18 cellular contexts compared by ENCODE assay signal in the genomic region with DNA sequence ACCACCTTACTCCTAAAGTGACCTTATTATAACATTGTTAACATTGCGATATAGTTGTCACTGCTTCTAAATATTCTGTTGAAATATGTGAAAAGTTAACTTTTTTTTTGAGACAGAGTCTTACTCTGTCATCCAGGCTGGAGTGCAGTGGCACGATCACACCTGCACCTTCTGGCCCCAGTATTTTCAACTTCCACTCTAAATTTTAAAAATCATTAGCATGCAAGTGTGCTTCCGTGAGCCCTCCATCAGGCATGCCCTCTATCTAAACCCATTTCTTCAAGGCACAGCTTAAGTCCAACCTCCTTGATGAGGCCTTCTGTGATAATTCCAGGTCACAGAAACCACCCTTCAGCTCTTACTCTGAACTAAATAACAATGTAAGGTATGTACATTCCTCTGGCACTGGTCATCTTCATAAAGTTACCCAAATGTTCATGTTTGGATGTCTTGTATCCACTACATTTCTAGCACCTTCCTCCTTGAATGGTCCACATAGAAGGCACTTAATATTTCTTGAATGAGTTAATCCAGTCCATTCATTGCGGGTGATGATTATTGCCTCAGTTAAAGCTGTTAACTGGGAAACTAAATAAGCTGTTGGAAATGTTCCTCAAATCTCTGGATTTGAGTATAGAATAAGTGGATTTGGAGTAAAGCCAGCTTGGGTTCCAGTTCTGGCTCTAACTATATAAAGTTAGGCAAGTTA. TPM values are rescaled to one million over a fixed set of nuclear protein-coding genes. Genes with fewer than 3 reads are reported as not detected.
A peak's percentile ranks its signal among the peaks of the same experiment; 100 is the strongest.
DNase-seq lines count a peak whose midpoint lies in the region; ATAC-seq, FAIRE-seq and TF ChIP-seq lines count a peak whose summit lies in the region.
"Had no signal": no experiment of that assay in that cellular context is flagged by ENCODE, and none has a peak within 500 bp of the region (broad histone marks: within the 10 kb centered on the region; RNA-seq: fewer than 3 reads in every experiment).

No MANE protein-coding gene starts in this region.

- H4K20me1 ChIP-seq in DND-41 (ENCODE audit: insufficient read depth, low read length): no peaks in the 10 kb centered on the region
- no peaks in the 10 kb centered on the region for H4K20me1 ChIP-seq in astrocyte (ENCODE audit: insufficient read depth, low read length)

- H3K4me3 Mint-ChIP-seq in astrocyte (ENCODE audit: unreplicated experiment) (no peak overlapping the region), osteocyte (ENCODE audit: unreplicated experiment) (no peak overlapping the region), nephron progenitor cell (no peak overlapping the region)
- H3K4me3 Mint-ChIP-seq: natural killer cell treated with Interleukin-12 subunit alpha and Interleukin-12 subunit beta and Interleukin-15 and Interleukin-18, amount 100 ng/mL, for 72 hours had no signal

- no peak for ATAC-seq in DND-41 (ENCODE audit: insufficient read depth, low read depth)
- ATAC-seq in HG03460 (IDR thresholded peaks at IDR 0.05; ENCODE audit: unreplicated experiment): no peak
- ATAC-seq in GM18505 (IDR thresholded peaks at IDR 0.05; ENCODE audit: unreplicated experiment): no peak
- ATAC-seq: left lobe of liver; natural killer cell treated with Interleukin-12 subunit alpha and Interleukin-12 subunit beta and Interleukin-15 and Interleukin-18, amount 100 ng/mL, for 72 hours had no signal

- no peak for TF ChIP-seq CTCF in DND-41 (IDR thresholded peaks at IDR 0.05; ENCODE audit: borderline replicate concordance, extremely low read depth, low read length, poor library complexity, severe bottlenecking)
- no peak for TF ChIP-seq CTCF in astrocyte (IDR thresholded peaks at IDR 0.05; ENCODE audit: insufficient read depth, low read depth, low read length)
- TF ChIP-seq CTCF in osteocyte (IDR thresholded peaks at IDR 0.05): no peak
- no peak for TF ChIP-seq CTCF in nephron progenitor cell (IDR thresholded peaks at IDR 0.05)

- H2AFZ ChIP-seq in DND-41 (ENCODE audit: low read depth, low read length): no peak overlapping the region
- H2AFZ ChIP-seq in astrocyte (ENCODE audit: low read depth, low read length): peak overlapping the region; percentile 32

- no peak for TF ChIP-seq EP300 in Ishikawa (IDR thresholded peaks at IDR 0.05; ENCODE audit: borderline replicate concordance)

- peak; percentile 83 for FAIRE-seq in astrocyte (lab: Jason Lieb, UNC)

- H3K27ac ChIP-seq in DND-41 (ENCODE audit: low read length): peak overlapping the region; percentile 88
- H3K27ac ChIP-seq in astrocyte (ENCODE audit: low read depth, low read length): no peak overlapping the region
- H3K27ac ChIP-seq: testis had no signal

- H3K27ac Mint-ChIP-seq in astrocyte (ENCODE audit: unreplicated experiment) (no peak overlapping the region), osteocyte (ENCODE audit: unreplicated experiment) (no peak overlapping the region), nephron progenitor cell (no peak overlapping the region)
- H3K27ac Mint-ChIP-seq: natural killer cell treated with Interleukin-12 subunit alpha and Interleukin-12 subunit beta and Interleukin-15 and Interleukin-18, amount 100 ng/mL, for 72 hours had no signal

- H3K4me3 ChIP-seq in DND-41 (ENCODE audit: low read depth in 1 of 2, low read length in 2 of 2) (no peak overlapping the region), astrocyte (ENCODE audit: insufficient read depth, low read depth, low read length) (no peak overlapping the region)
- H3K4me3 ChIP-seq: skin epidermis, testis had no signal

- H3K9me3 Mint-ChIP-seq in astrocyte (ENCODE audit: unreplicated experiment) (no peaks in the 10 kb centered on the region), osteocyte (ENCODE audit: unreplicated experiment) (no peaks in the 10 kb centered on the region), nephron progenitor cell (no peaks in the 10 kb centered on the region)
- H3K9me3 Mint-ChIP-seq: natural killer cell treated with Interleukin-12 subunit alpha and Interleukin-12 subunit beta and Interleukin-15 and Interleukin-18, amount 100 ng/mL, for 72 hours had no signal

- no peak for TF ChIP-seq RAD21 in Ishikawa (IDR thresholded peaks at IDR 0.05; ENCODE audit: low read depth)

- peaks cover 20% of the 10 kb centered on the region for H3K4me1 Mint-ChIP-seq in astrocyte (ENCODE audit: low read depth, unreplicated experiment)
- H3K4me1 Mint-ChIP-seq in osteocyte (ENCODE audit: unreplicated experiment): peaks cover 8% of the 10 kb centered on the region
- peaks cover 10% of the 10 kb centered on the region for H3K4me1 Mint-ChIP-seq in nephron progenitor cell

- H3K27me3 Mint-ChIP-seq in astrocyte (ENCODE audit: low read depth, unreplicated experiment) (no peaks in the 10 kb centered on the region), osteocyte (ENCODE audit: unreplicated experiment) (no peaks in the 10 kb centered on the region), nephron progenitor cell (ENCODE audit: low read depth, poor library complexity) (no peaks in the 10 kb centered on the region)
- H3K27me3 Mint-ChIP-seq: natural killer cell treated with Interleukin-12 subunit alpha and Interleukin-12 subunit beta and Interleukin-15 and Interleukin-18, amount 100 ng/mL, for 72 hours had no signal

- H3K27me3 ChIP-seq in DND-41 (ENCODE audit: insufficient read depth, low read length, poor library complexity) (no peaks in the 10 kb centered on the region), astrocyte (ENCODE audit: insufficient read depth, low read length) (no peaks in the 10 kb centered on the region)
- H3K27me3 ChIP-seq: testis had no signal

- H3K4me2 ChIP-seq in DND-41 (ENCODE audit: insufficient read depth, low read length) (0 out of 2 replicates have a peak overlapping the region, but pooled peaks have one; percentile 37), astrocyte (ENCODE audit: low read length) (no peak overlapping the region)

- no peak for TF ChIP-seq POLR2A in GM18505 (IDR thresholded peaks at IDR 0.05; ENCODE audit: borderline replicate concordance, extremely low read depth, insufficient read depth, insufficient read length)

- no peaks in the 10 kb centered on the region for H3K9me3 ChIP-seq in DND-41 (ENCODE audit: insufficient read depth, low read length, severe bottlenecking)
- H3K9me3 ChIP-seq in astrocyte (ENCODE audit: insufficient read depth, low read depth, low read length): no peaks in the 10 kb centered on the region
- H3K9me3 ChIP-seq: Caco-2, testis had no signal

- H3K79me2 ChIP-seq in DND-41 (ENCODE audit: insufficient read depth, low read length) (peaks cover 48% of the 10 kb centered on the region), astrocyte (ENCODE audit: insufficient read depth, low read length) (no peaks in the 10 kb centered on the region)

- H3K36me3 Mint-ChIP-seq in astrocyte (ENCODE audit: low read depth, unreplicated experiment) (no peaks in the 10 kb centered on the region), osteocyte (ENCODE audit: unreplicated experiment) (no peaks in the 10 kb centered on the region), nephron progenitor cell (ENCODE audit: low read depth) (no peaks in the 10 kb centered on the region)
- H3K36me3 Mint-ChIP-seq: natural killer cell treated with Interleukin-12 subunit alpha and Interleukin-12 subunit beta and Interleukin-15 and Interleukin-18, amount 100 ng/mL, for 72 hours had no signal

- H3K36me3 ChIP-seq in DND-41 (ENCODE audit: insufficient read depth, low read length) (peaks cover 6% of the 10 kb centered on the region; the same call in 1 of the 2 replicates), astrocyte (ENCODE audit: insufficient read depth, low read length) (no peaks in the 10 kb centered on the region)

- no peak for DNase-seq in DND-41
- peak; percentile 69 for DNase-seq in astrocyte (ENCODE audit: low read depth)
- peak; percentile 11 for DNase-seq in osteocyte (ENCODE audit: extremely low spot score, unreplicated experiment)
- no peak for DNase-seq in nephron progenitor cell
- DNase-seq in NK-92 treated with Interleukin-12 subunit alpha and Interleukin-12 subunit beta, amount 100 ng/mL, for 24 hours (lab: John Stamatoyannopoulos, UW): no peak
- DNase-seq: activated CD8-positive, alpha-beta memory T cell treated with anti-CD3 and anti-CD28 coated beads, Interleukin-2, amount 50 U/mL, for 48 hours; aorta; Caco-2; effector memory CD4-positive, alpha-beta T cell; NCI-H1417 treated with DMSO at 0.1 percent for 48 hours; RPMI8226; testis had no signal

- H3K9ac ChIP-seq in DND-41 (ENCODE audit: low read depth, low read length) (peak overlapping the region; percentile 49; the same call in 1 of the 2 replicates), astrocyte (ENCODE audit: low read length) (no peak overlapping the region)

- H3K4me1 ChIP-seq in DND-41 (ENCODE audit: insufficient read depth, low read length): peaks cover 82% of the 10 kb centered on the region
- H3K4me1 ChIP-seq in astrocyte (ENCODE audit: insufficient read depth, low read length): peaks cover 5% of the 10 kb centered on the region
- H3K4me1 ChIP-seq: Caco-2, testis had no signal

TF ChIP-seq in Ishikawa, 13 proteins besides CTCF, POLR2A, EP300 and RAD21:
- TF ChIP-seq NFIC (IDR thresholded peaks at IDR 0.05) (peak; percentile 57), CREB1 (IDR thresholded peaks at IDR 0.05; ENCODE audit: low read depth) (no peak), TEAD4 (IDR thresholded peaks at IDR 0.05) (0 out of 2 replicates have a peak, but pooled peaks have one; percentile 37), TCF12 (IDR thresholded peaks at IDR 0.05; ENCODE audit: low read depth) (no peak), FOXM1 (IDR thresholded peaks at IDR 0.05; ENCODE audit: borderline replicate concordance, low read depth) (no peak)
- TF ChIP-seq, protein P1, sequence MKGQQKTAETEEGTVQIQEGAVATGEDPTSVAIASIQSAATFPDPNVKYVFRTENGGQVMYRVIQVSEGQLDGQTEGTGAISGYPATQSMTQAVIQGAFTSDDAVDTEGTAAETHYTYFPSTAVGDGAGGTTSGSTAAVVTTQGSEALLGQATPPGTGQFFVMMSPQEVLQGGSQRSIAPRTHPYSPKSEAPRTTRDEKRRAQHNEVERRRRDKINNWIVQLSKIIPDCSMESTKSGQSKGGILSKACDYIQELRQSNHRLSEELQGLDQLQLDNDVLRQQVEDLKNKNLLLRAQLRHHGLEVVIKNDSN (IDR thresholded peaks at IDR 0.05): no peak
- TF ChIP-seq, protein P2, sequence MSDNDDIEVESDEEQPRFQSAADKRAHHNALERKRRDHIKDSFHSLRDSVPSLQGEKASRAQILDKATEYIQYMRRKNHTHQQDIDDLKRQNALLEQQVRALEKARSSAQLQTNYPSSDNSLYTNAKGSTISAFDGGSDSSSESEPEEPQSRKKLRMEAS (IDR thresholded peaks at IDR 0.05): no peak

RNA-seq across cellular contexts. Expression of gene TMEM131L, which starts 38.6 kb away (rescaled TPM):
- total RNA-seq in astrocyte (18.3 and 18.6 TPM in 2 replicates), osteocyte (6.4 and 8.6 TPM in 2 replicates)

Comparison
In these comparisons a context has a peak if more than half of its experiments do, and no peak if none do; other contexts are left out.
1. DNase-seq: peak in astrocyte (single experiment) and osteocyte (single experiment); none in DND-41 (single experiment), nephron progenitor cell (single experiment) and NK-92 treated with Interleukin-12 subunit alpha and Interleukin-12 subunit beta, amount 100 ng/mL, for 24 hours (single experiment).